Comparison of ENCODE assay signal across 8 cellular contexts in the genomic region with DNA sequence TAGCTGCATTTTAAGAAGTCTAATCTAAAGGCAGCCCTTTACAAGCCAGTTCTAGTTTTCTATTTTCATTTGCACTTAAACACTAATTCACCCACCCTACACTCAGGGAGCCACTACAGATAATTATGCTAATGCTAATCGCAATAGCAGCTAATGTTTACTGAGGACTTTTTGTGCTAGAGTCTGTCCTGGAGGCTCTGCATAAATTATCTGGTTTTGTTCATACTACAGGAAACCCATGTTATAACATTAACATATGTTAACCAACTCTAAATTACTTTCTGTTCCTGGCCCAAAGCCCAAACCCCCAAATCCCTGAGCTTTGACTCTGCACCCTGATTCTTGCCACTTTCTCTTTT. TPM values are rescaled to one million over a fixed set of nuclear protein-coding genes. Genes with fewer than 3 reads are reported as not detected.
DNase-seq lines count a peak whose midpoint lies in the region; ATAC-seq, FAIRE-seq and TF ChIP-seq lines count a peak whose summit lies in the region.

No MANE protein-coding gene starts in this region.

- H3K27ac ChIP-seq in Karpas-422 (ENCODE audit: low read length): no peak overlapping the region
- no peak overlapping the region for H3K27ac ChIP-seq in endothelial cell of umbilical vein (ENCODE audit: insufficient read depth, low read depth, low read length)

- no TSS peak for BruUV-seq in endothelial cell of umbilical vein (replicated peaks; lab: Mats Ljungman, UMichigan)

- peak overlapping the region; percentile 89 for H3K4me3 Mint-ChIP-seq in progenitor cell of endocrine pancreas (ENCODE audit: low read depth)

- intact Hi-C loops in Right ventricle myocardium superior (cut with DNase I): no loop called here
- intact Hi-C loops in left cardiac atrium (cut with DNase I): loop anchor here in 1 of 2 donors (10.0 kb wide), 1 partner anchor 183 kb away; no protein-coding TSS in a partner anchor
- intact Hi-C loops in endothelial cell of umbilical vein (cut with micrococcal nuclease): loop anchor here (10.0 kb wide), 1 partner anchor 127 kb away; no protein-coding TSS in a partner anchor

- POLR2A ChIA-PET in endothelial cell of umbilical vein (lab: Charles Lee): no interaction called here

- no peak for FAIRE-seq in endothelial cell of umbilical vein (lab: Jason Lieb, UNC)

- no peaks in the 10 kb centered on the region for H3K9me1 ChIP-seq in endothelial cell of umbilical vein (replicated peaks; ENCODE audit: control insufficient read depth, extremely low read depth, insufficient read depth, low read length)

- H3K9ac ChIP-seq in Karpas-422 (ENCODE audit: low read length) (peak overlapping the region; percentile 59), endothelial cell of umbilical vein (replicated peaks; ENCODE audit: extremely low read depth, insufficient read depth, low read length) (no peak overlapping the region)

- H3K27me3 Mint-ChIP-seq in progenitor cell of endocrine pancreas: peaks cover 11% of the 10 kb centered on the region

- CTCF ChIA-PET in endothelial cell of umbilical vein (lab: Charles Lee): interaction anchor here (1.1 kb wide), 1 partner anchor 9 kb away, joined by 7 read pairs; no protein-coding TSS in a partner anchor

- TF ChIP-seq CTCF in endothelial cell of umbilical vein (IDR thresholded peaks at IDR 0.05; ENCODE audit: extremely low read depth in 1 of 2, insufficient read depth in 1 of 2, low read depth in 1 of 2, low read length in 2 of 2): no peak
- no peak for TF ChIP-seq CTCF in progenitor cell of endocrine pancreas (IDR thresholded peaks at IDR 0.05; ENCODE audit: unreplicated experiment)

- no peak for TF ChIP-seq POLR2A in endothelial cell of umbilical vein (IDR thresholded peaks at IDR 0.05; ENCODE audit: low read depth, low read length)

- dilution Hi-C loops in endothelial cell of umbilical vein (cut with MboI; ENCODE audit: extremely low pct_ligation_motif_present, low sequenced_read_pairs): no loop called here

- peak; percentile 34 for ATAC-seq in Right ventricle myocardium superior (ENCODE audit: poor library complexity)
- no peak for ATAC-seq in left cardiac atrium

- H3K27me3 ChIP-seq in Karpas-422 (ENCODE audit: low read length): no peaks in the 10 kb centered on the region
- peaks cover 2 to 10% of the 10 kb centered on the region in 2 experiments for H3K27me3 ChIP-seq in endothelial cell of umbilical vein (ENCODE audit: control insufficient read depth in 2 of 2, insufficient read depth in 2 of 2, low read length in 2 of 2)

- H4K20me1 ChIP-seq in Karpas-422 (ENCODE audit: insufficient read depth, low read depth, low read length) (no peaks in the 10 kb centered on the region), endothelial cell of umbilical vein (replicated peaks; ENCODE audit: control insufficient read depth, extremely low read depth, insufficient read depth, low read length) (no peaks in the 10 kb centered on the region)

- peaks cover 7% of the 10 kb centered on the region for H3K4me1 Mint-ChIP-seq in progenitor cell of endocrine pancreas (ENCODE audit: low read depth)

- peaks cover 11% of the 10 kb centered on the region for H3K9me3 Mint-ChIP-seq in progenitor cell of endocrine pancreas (ENCODE audit: low read depth)

- no peaks in the 10 kb centered on the region for H3K36me3 ChIP-seq in Karpas-422 (ENCODE audit: insufficient read depth, low read length)
- no peaks in the 10 kb centered on the region for H3K36me3 ChIP-seq in endothelial cell of umbilical vein (ENCODE audit: control insufficient read depth in 2 of 2, extremely low read depth in 1 of 2, insufficient read depth in 2 of 2, low read length in 2 of 2)

- no peak overlapping the region for H3K27ac Mint-ChIP-seq in progenitor cell of endocrine pancreas

- H3K36me3 Mint-ChIP-seq in progenitor cell of endocrine pancreas (ENCODE audit: insufficient read depth): no peaks in the 10 kb centered on the region

- H2AFZ ChIP-seq in Karpas-422 (ENCODE audit: low read length): peak overlapping the region; percentile 94
- peak overlapping the region; percentile 89 for H2AFZ ChIP-seq in endothelial cell of umbilical vein (ENCODE audit: low read depth, low read length)

- H3K4me2 ChIP-seq in Karpas-422 (ENCODE audit: low read depth, low read length, poor library complexity, severe bottlenecking): peak overlapping the region; percentile 61
- peak overlapping the region; percentile 61 for H3K4me2 ChIP-seq in endothelial cell of umbilical vein (ENCODE audit: insufficient read depth, low read length)

- H3K79me2 ChIP-seq in Karpas-422 (ENCODE audit: low read length) (peaks cover 44% of the 10 kb centered on the region), endothelial cell of umbilical vein (ENCODE audit: control insufficient read depth, insufficient read depth, low read length) (no peaks in the 10 kb centered on the region)

- no peaks in the 10 kb centered on the region for H3K9me3 ChIP-seq in Karpas-422 (ENCODE audit: low read length)
- no peaks in the 10 kb centered on the region for H3K9me3 ChIP-seq in endothelial cell of umbilical vein (replicated peaks; ENCODE audit: control insufficient read depth, insufficient read depth, low read length)

- DNase-seq in Right ventricle myocardium superior (no peak), left cardiac atrium (no peak), Karpas-422 (no peak), endothelial cell of umbilical vein (ENCODE audit: low read depth, low spot score) (no peak), progenitor cell of endocrine pancreas (ENCODE audit: low spot score, unreplicated experiment) (no peak), SHP77 treated with DMSO at 0.1 percent for 48 hours (lab: John Stamatoyannopoulos, UW) (no peak), NCI-H1417 treated with DMSO at 0.1 percent for 48 hours (lab: John Stamatoyannopoulos, UW) (no peak)
- no peak for DNase-seq in activated CD4-positive, alpha-beta T cell treated with anti-CD3 and anti-CD28 coated beads, Interleukin-2, amount 50 U/mL, for 48 hours

- no peaks in the 10 kb centered on the region for H3K9me2 ChIP-seq in Karpas-422 (replicated peaks; ENCODE audit: insufficient read depth, low read length)

- H3K4me1 ChIP-seq in Karpas-422 (ENCODE audit: low read length) (peaks cover 17% of the 10 kb centered on the region), endothelial cell of umbilical vein (ENCODE audit: control insufficient read depth, extremely low read depth, insufficient read depth, low read length) (peaks cover 3% of the 10 kb centered on the region)

- H3K4me3 ChIP-seq in Karpas-422 (ENCODE audit: low read length) (peak overlapping the region; percentile 82), endothelial cell of umbilical vein (replicated peaks in 1 of 3; ENCODE audit: insufficient read depth in 1 of 3, low read depth in 1 of 3, low read length in 3 of 3) (peak overlapping the region; percentile 11 to 41 (median 25))

TF ChIP-seq in endothelial cell of umbilical vein, 7 proteins besides CTCF, POLR2A, EP300 and RAD21:
- TF ChIP-seq MAX (IDR thresholded peaks at IDR 0.05; ENCODE audit: insufficient read depth, insufficient read length) (no peak), FOS (IDR thresholded peaks at IDR 0.05; ENCODE audit: borderline replicate concordance, insufficient read depth, low read length) (no peak), POLR2AphosphoS5 (IDR thresholded peaks at IDR 0.05; ENCODE audit: insufficient read depth, low read depth, low read length) (no peak), GATA2 (IDR thresholded peaks at IDR 0.05; ENCODE audit: insufficient read depth, insufficient read length, low read depth, low read length) (no peak), MYC (IDR thresholded peaks at IDR 0.05; ENCODE audit: low read depth, low read length) (no peak), JUN (IDR thresholded peaks at IDR 0.05; ENCODE audit: borderline replicate concordance, insufficient read depth, insufficient read length, low read depth) (no peak), EZH2 (IDR thresholded peaks at IDR 0.05; ENCODE audit: borderline replicate concordance, low read depth, low read length, severe bottlenecking) (no peak)

RNA-seq across cellular contexts. Expression of gene RADX, which starts 0.5 kb away (rescaled TPM):
- 0.97 TPM for total RNA-seq in Right ventricle myocardium superior
- 1 to 10 TPM; 1.2 to 1.9 TPM for total RNA-seq in left cardiac atrium
- total RNA-seq in Karpas-422 (2014; rRNA removed; shearing (Covaris generic); ENCODE audit: low replicate concordance): 18.4 and 22.7 TPM in 2 replicates
- 0.09 TPM in 1 of 2 replicates, not detected in the other for total RNA-seq in endothelial cell of umbilical vein
- 0.12 TPM in 1 of 2 replicates, not detected in the other for polyA plus RNA-seq in endothelial cell of umbilical vein
- 0.03 TPM in 2 replicates for polyA plus RNA-seq in endothelial cell of umbilical vein (2011; cell fraction: cytosol; rRNA removed)
- polyA plus RNA-seq in endothelial cell of umbilical vein (2011; cell fraction: nucleus; rRNA removed): 0.15 and 0.54 TPM in 2 replicates
- 0.08 TPM in 1 of 2 replicates, not detected in the other for polyA plus RNA-seq in endothelial cell of umbilical vein (2012)
- polyA minus RNA-seq in endothelial cell of umbilical vein: 0.11 TPM in 1 of 2 replicates, not detected in the other
- not detected for polyA minus RNA-seq in endothelial cell of umbilical vein (2011; cell fraction: cytosol; rRNA and poly(A)+ RNA removed)
- not detected in 2 replicates for polyA minus RNA-seq in endothelial cell of umbilical vein (2011; cell fraction: nucleus; rRNA and poly(A)+ RNA removed)
- 9.9 and 10.0 TPM in 2 replicates for total RNA-seq in progenitor cell of endocrine pancreas
